In genomic region chr1:1165485-1165884, GRCh38 we compare ENCODE assay signal across 1 cellular context.
TF ChIP-seq lines count a peak whose summit lies in the region.

No MANE protein-coding gene starts in this region.

TF ChIP-seq in H1, 55 proteins besides CTCF, POLR2A, EP300 and RAD21:
- TF ChIP-seq KDM4A (IDR thresholded peaks at IDR 0.05; ENCODE audit: low read depth, low read length, severe bottlenecking), result no peak
- TF ChIP-seq CHD1 (IDR thresholded peaks at IDR 0.05; ENCODE audit: low read depth, low read length), result no peak
- no peak for TF ChIP-seq RNF2 (IDR thresholded peaks at IDR 0.05; ENCODE audit: borderline replicate concordance, low read depth, low read length, missing control alignments, poor library complexity, severe bottlenecking)
- no peak for TF ChIP-seq E2F6 (IDR thresholded peaks at IDR 0.05)
- TF ChIP-seq CREB1 (IDR thresholded peaks at IDR 0.05), result no peak
- TF ChIP-seq NANOG (IDR thresholded peaks at IDR 0.05; ENCODE audit: insufficient read depth, low read depth, low read length, poor library complexity, severe bottlenecking), result no peak
- TF ChIP-seq HDAC6 (IDR thresholded peaks at IDR 0.05; ENCODE audit: low read depth, low read length), result no peak
- no peak for TF ChIP-seq SIRT6 (IDR thresholded peaks at IDR 0.05; ENCODE audit: low read length)
- no peak for TF ChIP-seq RFX5 (IDR thresholded peaks at IDR 0.05; ENCODE audit: borderline replicate concordance, low read depth, low read length)
- TF ChIP-seq TBP (IDR thresholded peaks at IDR 0.05; ENCODE audit: low read depth, low read length), result no peak
- no peak for TF ChIP-seq RBBP5 (IDR thresholded peaks at IDR 0.05; ENCODE audit: borderline replicate concordance, low read depth, low read length)
- TF ChIP-seq PHF8 (conservative IDR thresholded peaks at IDR 0.05; ENCODE audit: low read depth, low read length), result no peak
- TF ChIP-seq NRF1 (IDR thresholded peaks at IDR 0.05; ENCODE audit: low read depth, low read length), result no peak
- TF ChIP-seq JUN (IDR thresholded peaks at IDR 0.05; ENCODE audit: low read depth, low read length), result no peak
- TF ChIP-seq FOSL1 (IDR thresholded peaks at IDR 0.05; ENCODE audit: insufficient read depth, low read depth, low read length), result no peak
- no peak for TF ChIP-seq YY1 (IDR thresholded peaks at IDR 0.05; ENCODE audit: low read depth, low read length)
- no peak for TF ChIP-seq KDM5A (IDR thresholded peaks at IDR 0.05; ENCODE audit: low read length)
